15 cellular contexts compared by ENCODE assay signal in genomic region chr16:28421071-28421750, GRCh38. TPM values are rescaled to one million over a fixed set of nuclear protein-coding genes. Genes with fewer than 3 reads are reported as not detected.
"Had no signal": no experiment of that assay in that cellular context is flagged by ENCODE, and none has a peak within 500 bp of the region (broad histone marks: within the 10 kb centered on the region; RNA-seq: fewer than 3 reads in every experiment).

No MANE protein-coding gene starts in this region.

RNA-seq across cellular contexts. Expression of gene EIF3CL, which starts 17.6 kb away (rescaled TPM):
- polyA plus RNA-seq: smooth muscle cell had no signal

RNA-seq across cellular contexts. Expression of gene NPIPB7, which starts 50.9 kb away (rescaled TPM):
- total RNA-seq: heart left ventricle, kidney, liver, lung, mononuclear cell, myocyte, osteoblast, posterior vena cava, right lobe of liver, skeletal muscle tissue, smooth muscle cell, thyroid gland, upper lobe of right lung had no signal
- polyA plus RNA-seq: immature natural killer cell; liver; naive thymus-derived CD4-positive, alpha-beta T cell; smooth muscle cell had no signal

RNA-seq across cellular contexts. Expression of gene NPIPB6, which starts 57.9 kb away (rescaled TPM):
- total RNA-seq: mononuclear cell, skeletal muscle tissue had no signal
- polyA plus RNA-seq: liver; naive thymus-derived CD4-positive, alpha-beta T cell had no signal
